ENCODE assay signal across 1 cellular context in genomic region chr5:140302786-140303639, GRCh38.
TF ChIP-seq lines count a peak whose summit lies in the region.

A gene with protein sequence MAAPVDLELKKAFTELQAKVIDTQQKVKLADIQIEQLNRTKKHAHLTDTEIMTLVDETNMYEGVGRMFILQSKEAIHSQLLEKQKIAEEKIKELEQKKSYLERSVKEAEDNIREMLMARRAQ (minus strand): TSS chr5:140303101. CDS start chr5:140303073, 28 bp downstream.

TF ChIP-seq in HepG2, 621 proteins besides CTCF, POLR2A, EP300 and RAD21 (continued from another document):
- no peak for TF ChIP-seq ZNF124 (CRISPR knock-in tag; IDR thresholded peaks at IDR 0.05)
- TF ChIP-seq, protein P1, sequence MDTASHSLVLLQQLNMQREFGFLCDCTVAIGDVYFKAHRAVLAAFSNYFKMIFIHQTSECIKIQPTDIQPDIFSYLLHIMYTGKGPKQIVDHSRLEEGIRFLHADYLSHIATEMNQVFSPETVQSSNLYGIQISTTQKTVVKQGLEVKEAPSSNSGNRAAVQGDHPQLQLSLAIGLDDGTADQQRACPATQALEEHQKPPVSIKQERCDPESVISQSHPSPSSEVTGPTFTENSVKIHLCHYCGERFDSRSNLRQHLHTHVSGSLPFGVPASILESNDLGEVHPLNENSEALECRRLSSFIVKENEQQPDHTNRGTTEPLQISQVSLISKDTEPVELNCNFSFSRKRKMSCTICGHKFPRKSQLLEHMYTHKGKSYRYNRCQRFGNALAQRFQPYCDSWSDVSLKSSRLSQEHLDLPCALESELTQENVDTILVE (CRISPR knock-in tag; IDR thresholded peaks at IDR 0.05) = 0 out of 2 replicates have a peak, but pooled peaks have one; percentile 17
- TF ChIP-seq HMGXB4 (CRISPR knock-in tag; IDR thresholded peaks at IDR 0.05; ENCODE audit: borderline replicate concordance in 1 of 2, low read depth in 1 of 2) = peak in 1 of 2 experiments; percentile 34; a peak in 2 of 4 replicates
- peak; percentile 11; the same call in 1 of the 2 replicates for TF ChIP-seq ELF1 (CRISPR knock-in tag; IDR thresholded peaks at IDR 0.05)
- TF ChIP-seq RBFOX2 (IDR thresholded peaks at IDR 0.05; ENCODE audit: low read depth, low read length) = peak; percentile 47; the same call in 1 of the 2 replicates
- 0 out of 2 replicates have a peak, but pooled peaks have one; percentile 44 for TF ChIP-seq GFI1 (CRISPR knock-in tag; IDR thresholded peaks at IDR 0.05; ENCODE audit: borderline replicate concordance)
- TF ChIP-seq THAP11 (CRISPR knock-in tag; IDR thresholded peaks at IDR 0.05) = peak; percentile 66; the same call in 1 of the 2 replicates
- no peak for TF ChIP-seq HES4 (CRISPR knock-in tag; IDR thresholded peaks at IDR 0.05; ENCODE audit: borderline replicate concordance)
- peak; percentile 56 for TF ChIP-seq CREB1 (IDR thresholded peaks at IDR 0.05)
- peak; percentile 93 for TF ChIP-seq CREB1 (CRISPR knock-in tag; IDR thresholded peaks at IDR 0.05)
- no peak for TF ChIP-seq IRF2 (CRISPR knock-in tag; IDR thresholded peaks at IDR 0.05)
- peak; percentile 62 for TF ChIP-seq ZNF501 (CRISPR knock-in tag; IDR thresholded peaks at IDR 0.05)
- 0 out of 2 replicates have a peak, but pooled peaks have one; percentile 2 for TF ChIP-seq NKX3-1 (CRISPR knock-in tag; IDR thresholded peaks at IDR 0.05)
- TF ChIP-seq POLR2AphosphoS5 (IDR thresholded peaks at IDR 0.05; ENCODE audit: low read depth, low read length) = peak; percentile 92
- TF ChIP-seq ZNF879 (CRISPR knock-in tag; IDR thresholded peaks at IDR 0.05) = no peak
- TF ChIP-seq ZNF121 (CRISPR knock-in tag; IDR thresholded peaks at IDR 0.05) = 0 out of 2 replicates have a peak, but pooled peaks have one; percentile 16
- TF ChIP-seq ZNF333 (CRISPR knock-in tag; IDR thresholded peaks at IDR 0.05; ENCODE audit: borderline replicate concordance) = no peak
- TF ChIP-seq BRD4 (CRISPR knock-in tag; IDR thresholded peaks at IDR 0.05) = 0 out of 2 replicates have a peak, but pooled peaks have one; percentile 51
- TF ChIP-seq KMT2A (CRISPR knock-in tag; IDR thresholded peaks at IDR 0.05) = 0 out of 2 replicates have a peak, but pooled peaks have one; percentile 35
- TF ChIP-seq ZSCAN20 (CRISPR knock-in tag; IDR thresholded peaks at IDR 0.05; ENCODE audit: borderline replicate concordance) = no peak
- 0 out of 2 replicates have a peak, but pooled peaks have one; percentile 34 for TF ChIP-seq NAIF1 (CRISPR knock-in tag; IDR thresholded peaks at IDR 0.05; ENCODE audit: borderline replicate concordance)
- no peak for TF ChIP-seq ZNF20 (CRISPR knock-in tag; IDR thresholded peaks at IDR 0.05)
- TF ChIP-seq KDM5B (CRISPR knock-in tag; IDR thresholded peaks at IDR 0.05; ENCODE audit: borderline replicate concordance) = 0 out of 2 replicates have a peak, but pooled peaks have one; percentile 33
- TF ChIP-seq ZBTB7B (CRISPR knock-in tag; IDR thresholded peaks at IDR 0.05) = 0 out of 2 replicates have a peak, but pooled peaks have one; percentile 29
- no peak for TF ChIP-seq ZNF329 (CRISPR knock-in tag; IDR thresholded peaks at IDR 0.05; ENCODE audit: low read depth)
